Comparison of ENCODE assay signal across 15 cellular contexts in genomic region chr12:47095446-47096236, GRCh38. TPM values are rescaled to one million over a fixed set of nuclear protein-coding genes. Genes with fewer than 3 reads are reported as not detected.
DNase-seq lines count a peak whose midpoint lies in the region; ATAC-seq and TF ChIP-seq lines count a peak whose summit lies in the region.
"Had no signal": no experiment of that assay in that cellular context is flagged by ENCODE, and none has a peak within 500 bp of the region (broad histone marks: within the 10 kb centered on the region; RNA-seq: fewer than 3 reads in every experiment).

No MANE protein-coding gene starts in this region.

- H3K36me3 Mint-ChIP-seq in osteocyte (ENCODE audit: unreplicated experiment), result no peaks in the 10 kb centered on the region
- peaks cover 7% of the 10 kb centered on the region for H3K36me3 Mint-ChIP-seq in activated naive CD4-positive, alpha-beta T cell treated with anti-CD3 and anti-CD28 coated beads, Interleukin-2, amount 10 ng/mL, durations not matched to agents 7 days and 5 days

- H3F3A ChIP-seq in PC-9 (ENCODE audit: insufficient read depth, low read depth), result peaks cover 17% of the 10 kb centered on the region

- peak; percentile 98 for DNase-seq in ELR (ENCODE audit: low read depth)
- DNase-seq in PC-9, result peak; percentile 34 to 84
- DNase-seq in choroid plexus epithelial cell (ENCODE audit: low read depth), result peak; percentile 76
- no peak for DNase-seq in osteocyte (ENCODE audit: extremely low spot score, unreplicated experiment)
- no peak for DNase-seq in NCI-H2196 treated with DMSO at 0.1 percent for 48 hours (lab: John Stamatoyannopoulos, UW; ENCODE audit: unreplicated experiment)
- DNase-seq in activated naive CD4-positive, alpha-beta T cell treated with anti-CD3 and anti-CD28 coated beads, Interleukin-2, amount 10 ng/mL, durations not matched to agents 7 days and 5 days, result no peak
- DNase-seq in left ventricle myocardium superior, result no peak
- DNase-seq: effector CD4-positive, alpha-beta T cell; H7; NCI-H446; spleen; thyroid gland had no signal

- H3K9me3 Mint-ChIP-seq in osteocyte (ENCODE audit: unreplicated experiment), result peaks cover 4% of the 10 kb centered on the region
- H3K9me3 Mint-ChIP-seq in activated naive CD4-positive, alpha-beta T cell treated with anti-CD3 and anti-CD28 coated beads, Interleukin-2, amount 10 ng/mL, durations not matched to agents 7 days and 5 days, result peaks cover 6% of the 10 kb centered on the region

- H2AFZ ChIP-seq in PC-9, result no peak overlapping the region

- intact Hi-C loops in PC-9 (cut with micrococcal nuclease; ENCODE audit: unreplicated experiment) (loop anchor here (1.0 to 2.0 kb wide), 3 partner anchors 15 to 175 kb away; no protein-coding TSS in a partner anchor), left ventricle myocardium superior (cut with micrococcal nuclease) (no loop called here)

- TF ChIP-seq CTCF in PC-9 (conservative IDR thresholded peaks at IDR 0.05), result no peak
- TF ChIP-seq CTCF in choroid plexus epithelial cell (conservative IDR thresholded peaks at IDR 0.05; ENCODE audit: low read depth, low read length), result no peak
- TF ChIP-seq CTCF in osteocyte (IDR thresholded peaks at IDR 0.05), result no peak

- no peak overlapping the region; the same call in 1 of the 2 replicates for H3K4me3 ChIP-seq in PC-9
- H3K4me3 ChIP-seq in choroid plexus epithelial cell (ENCODE audit: low read depth, low read length), result no peak overlapping the region
- H3K4me3 ChIP-seq: GM12878, spleen, thyroid gland had no signal

- 0 out of 2 replicates have a peak, but pooled peaks cover 7% of the 10 kb centered on the region for H3K79me2 ChIP-seq in PC-9 (ENCODE audit: low read depth)

- H3K4me3 Mint-ChIP-seq in osteocyte (ENCODE audit: unreplicated experiment), result no peak overlapping the region
- no peak overlapping the region for H3K4me3 Mint-ChIP-seq in activated naive CD4-positive, alpha-beta T cell treated with anti-CD3 and anti-CD28 coated beads, Interleukin-2, amount 10 ng/mL, durations not matched to agents 7 days and 5 days
- H3K4me3 Mint-ChIP-seq: neural crest cell had no signal

- H3K27ac ChIP-seq in PC-9, result peak overlapping the region; percentile 71
- H3K27ac ChIP-seq: spleen, thyroid gland had no signal

- peaks cover 19% of the 10 kb centered on the region; the same call in 1 of the 2 replicates for H3K9me3 ChIP-seq in PC-9 (ENCODE audit: insufficient read depth, low read depth)
- H3K9me3 ChIP-seq: thyroid gland had no signal

- H3K27ac Mint-ChIP-seq in osteocyte (ENCODE audit: unreplicated experiment), result peak overlapping the region; percentile 12
- H3K27ac Mint-ChIP-seq in activated naive CD4-positive, alpha-beta T cell treated with anti-CD3 and anti-CD28 coated beads, Interleukin-2, amount 10 ng/mL, durations not matched to agents 7 days and 5 days, result no peak overlapping the region

- H3K4me1 ChIP-seq in PC-9 (replicated peaks; ENCODE audit: insufficient read depth), result peaks cover 49% of the 10 kb centered on the region

- peak overlapping the region; percentile 54 for H3K4me2 ChIP-seq in PC-9

- TSS peak; percentile 46 for BruUV-seq in PC-9 (replicated peaks; lab: Mats Ljungman, UMichigan)

- ATAC-seq in left ventricle myocardium superior (no peak), GM21576 (IDR thresholded peaks at IDR 0.05; ENCODE audit: unreplicated experiment) (no peak)
- ATAC-seq: GM12878 had no signal

- CTCF ChIA-PET in PC-9 (lab: Charles Lee), result interaction anchor here (0.6 to 0.8 kb wide), 3 partner anchors 14 to 305 kb away, joined by 3 to 13 read pairs (median 3); no protein-coding TSS in a partner anchor
- CTCF ChIA-PET in activated naive CD4-positive, alpha-beta T cell treated with anti-CD3 and anti-CD28 coated beads, Interleukin-2, amount 10 ng/mL, durations not matched to agents 7 days and 5 days (lab: Charles Lee), result interaction anchor here (1.2 kb wide), 1 partner anchor 8 kb away, joined by 3 read pairs; no protein-coding TSS in a partner anchor

- POLR2A ChIA-PET in PC-9 (lab: Charles Lee; ENCODE audit: unreplicated experiment), result interaction anchor here (0.6 to 2.0 kb wide), 6 partner anchors 13 to 1103 kb away, joined by 3 to 33 read pairs (median 6); partner anchors contain the start of gene RPAP3

- H3K27me3 ChIP-seq in PC-9 (ENCODE audit: insufficient read depth, low read depth), result no peaks in the 10 kb centered on the region
- H3K27me3 ChIP-seq: spleen, thyroid gland had no signal

- H4K20me1 ChIP-seq in PC-9 (ENCODE audit: insufficient read depth), result no peaks in the 10 kb centered on the region

- no peaks in the 10 kb centered on the region for H3K27me3 Mint-ChIP-seq in osteocyte (ENCODE audit: unreplicated experiment)
- H3K27me3 Mint-ChIP-seq in activated naive CD4-positive, alpha-beta T cell treated with anti-CD3 and anti-CD28 coated beads, Interleukin-2, amount 10 ng/mL, durations not matched to agents 7 days and 5 days, result no peaks in the 10 kb centered on the region

- H3K36me3 ChIP-seq in PC-9 (ENCODE audit: low read depth), result no peaks in the 10 kb centered on the region
- H3K36me3 ChIP-seq: spleen, thyroid gland had no signal

- peaks cover 41% of the 10 kb centered on the region for H3K4me1 Mint-ChIP-seq in osteocyte (ENCODE audit: unreplicated experiment)
- peaks cover 13% of the 10 kb centered on the region for H3K4me1 Mint-ChIP-seq in activated naive CD4-positive, alpha-beta T cell treated with anti-CD3 and anti-CD28 coated beads, Interleukin-2, amount 10 ng/mL, durations not matched to agents 7 days and 5 days

- H3K9me2 ChIP-seq in PC-9 (ENCODE audit: insufficient read depth), result no peaks in the 10 kb centered on the region

RNA-seq across cellular contexts. Expression of gene AMIGO2, which starts 15.9 kb away (rescaled TPM):
- total RNA-seq in PC-9 (2021) (41.9 and 46.3 TPM in 2 replicates), osteocyte (16.3 and 16.9 TPM in 2 replicates), left ventricle myocardium superior (2.1 TPM)

RNA-seq across cellular contexts. Expression of gene PCED1B, which starts 16.2 kb away (rescaled TPM):
- 10.9 and 11.2 TPM in 2 replicates for total RNA-seq in PC-9 (2021)
- total RNA-seq in osteocyte, result 1.6 and 2.5 TPM in 2 replicates
- total RNA-seq in left ventricle myocardium superior, result 1.1 TPM

Comparison
In these comparisons a context has a peak if more than half of its experiments do, and no peak if none do; other contexts are left out.
1. DNase-seq: peak in ELR (single experiment), PC-9 (2 of 2) and choroid plexus epithelial cell (single experiment); none in osteocyte (single experiment), NCI-H2196 treated with DMSO at 0.1 percent for 48 hours (single experiment), activated naive CD4-positive, alpha-beta T cell treated with anti-CD3 and anti-CD28 coated beads, Interleukin-2, amount 10 ng/mL, durations not matched to agents 7 days and 5 days (single experiment) and left ventricle myocardium superior (single experiment).